10 cellular contexts compared by ENCODE assay signal in the genomic region with DNA sequence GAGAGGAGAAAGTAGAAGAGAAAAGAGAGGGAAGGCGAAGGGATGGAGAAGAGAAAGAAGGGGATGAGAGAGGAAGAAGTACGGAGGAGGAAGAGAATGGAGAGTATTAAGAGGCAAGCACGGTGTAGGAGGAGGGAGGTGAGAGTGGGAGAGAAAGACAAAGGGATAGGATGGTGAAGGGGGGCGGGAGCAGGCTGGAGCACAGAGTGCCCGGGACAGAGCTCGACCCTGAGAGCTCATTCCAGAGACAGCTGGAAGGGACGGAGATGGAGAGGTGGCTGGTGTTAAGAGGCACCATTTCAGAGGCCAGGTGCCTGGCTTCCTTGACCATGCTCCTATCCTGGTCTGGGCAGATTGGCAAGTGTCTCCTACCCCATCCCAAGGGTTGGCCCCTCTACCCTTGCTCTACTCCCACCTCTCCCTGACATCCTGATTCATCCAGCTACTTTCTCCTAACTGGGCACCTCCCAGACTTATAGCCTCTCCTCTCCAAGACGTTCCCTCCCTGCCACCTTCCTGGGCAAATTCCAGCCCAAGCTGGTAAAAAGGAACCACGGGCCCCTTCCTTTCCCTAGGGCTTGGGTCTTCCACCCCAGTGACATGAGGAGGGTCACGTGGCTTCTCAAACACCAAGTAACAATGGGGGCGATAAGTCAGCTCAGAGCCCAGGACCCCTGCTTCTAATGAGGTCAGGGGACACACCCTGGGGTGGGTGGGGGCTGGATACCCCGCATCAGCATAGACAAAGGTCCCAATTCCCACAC. TPM values are rescaled to one million over a fixed set of nuclear protein-coding genes. Genes with fewer than 3 reads are reported as not detected.
DNase-seq lines count a peak whose midpoint lies in the region; ATAC-seq and TF ChIP-seq lines count a peak whose summit lies in the region.
"Had no signal": no experiment of that assay in that cellular context is flagged by ENCODE, and none has a peak within 500 bp of the region (broad histone marks: within the 10 kb centered on the region; RNA-seq: fewer than 3 reads in every experiment).

No MANE protein-coding gene starts in this region.

- no peak for TF ChIP-seq CTCF in AG04449 (IDR thresholded peaks at IDR 0.05; ENCODE audit: insufficient read depth, low read length, missing control alignments)
- no peak for TF ChIP-seq CTCF in cardiac fibroblast (IDR thresholded peaks at IDR 0.05; ENCODE audit: low read depth, low read length)

- H3K9ac ChIP-seq in HUES64 (ENCODE audit: low read depth, low read length): no peak overlapping the region
- H3K9ac ChIP-seq in mucosa of stomach (ENCODE audit: low read length): peak overlapping the region; percentile 69

- CTCF ChIA-PET in AG04449 (lab: Yijun Ruan, JAX): interaction anchor here (2.3 to 4.1 kb wide), 5 partner anchors 8 to 154 kb away, joined by 6 to 20 read pairs (median 17); a partner anchor contains a TSS

- H3K9me3 ChIP-seq in HUES64 (ENCODE audit: insufficient read depth, low read depth, low read length) (no peaks in the 10 kb centered on the region), mucosa of stomach (ENCODE audit: control insufficient read depth, low read length) (no peaks in the 10 kb centered on the region)

- 21% methylated on average over 11 of the region's 12 CpGs for WGBS in HUES64

- H3K4me3 ChIP-seq in AG04449 (ENCODE audit: low read depth, low read length) (peak overlapping the region; percentile 80), HUES64 (ENCODE audit: low read length) (peak overlapping the region; percentile 81), cardiac fibroblast (replicated peaks in 1 of 2; ENCODE audit: low read depth in 2 of 2, low read length in 2 of 2) (peak overlapping the region; percentile 74 to 81), mucosa of stomach (ENCODE audit: low read length) (peak overlapping the region; percentile 56)

- no peak for DNase-seq in AG04449 (ENCODE audit: low read depth, low spot score)
- DNase-seq in cardiac fibroblast (ENCODE audit: low read depth in 2 of 2): no peak
- DNase-seq in SKM-1 (lab: John Stamatoyannopoulos, UW; ENCODE audit: unreplicated experiment): no peak
- DNase-seq: GF-D8, NCI-H748 treated with DMSO at 0.1 percent for 48 hours had no signal

- no peak for ATAC-seq in GM18517 (IDR thresholded peaks at IDR 0.05; ENCODE audit: unreplicated experiment)
- ATAC-seq in GM19395 (IDR thresholded peaks at IDR 0.05; ENCODE audit: unreplicated experiment): no peak
- no peak for ATAC-seq in HG02884 (IDR thresholded peaks at IDR 0.05; ENCODE audit: unreplicated experiment)

- H3K27ac ChIP-seq in HUES64 (ENCODE audit: low read depth, low read length): no peak overlapping the region

- H3K27me3 ChIP-seq in HUES64 (ENCODE audit: insufficient read depth, low read length) (peaks cover 8% of the 10 kb centered on the region), mucosa of stomach (ENCODE audit: control insufficient read depth, insufficient read depth, low read length) (no peaks in the 10 kb centered on the region)

- POLR2A ChIA-PET in AG04449 (lab: Yijun Ruan, JAX): interaction anchor here (0.7 kb wide), 1 partner anchor 50 kb away, joined by 3 read pairs; no protein-coding TSS in a partner anchor

- H3K36me3 ChIP-seq in HUES64 (ENCODE audit: insufficient read depth, low read length) (peaks cover 40% of the 10 kb centered on the region), mucosa of stomach (ENCODE audit: control insufficient read depth, insufficient read depth, low read length) (no peaks in the 10 kb centered on the region)

- H3K4me1 ChIP-seq in HUES64 (ENCODE audit: insufficient read depth, low read length) (peaks cover 10% of the 10 kb centered on the region), mucosa of stomach (ENCODE audit: control insufficient read depth, insufficient read depth, low read length) (peaks cover 20% of the 10 kb centered on the region)

RNA-seq across cellular contexts. Expression of a gene that starts 1.2 kb away (rescaled TPM):
- polyA plus RNA-seq in HUES64 (2013, experiment 1 of 2): 9.1 TPM
- 8.7 TPM for polyA plus RNA-seq in HUES64 (2013, experiment 2 of 2)

RNA-seq across cellular contexts. Expression of a gene that starts 1.3 kb away (rescaled TPM):
- 108 TPM for polyA plus RNA-seq in HUES64 (2013, experiment 1 of 2)
- 107 TPM for polyA plus RNA-seq in HUES64 (2013, experiment 2 of 2)

RNA-seq across cellular contexts. Expression of a gene that starts 17.8 kb away (rescaled TPM):
- 0.80 TPM for polyA plus RNA-seq in HUES64 (2013, experiment 1 of 2)
- 1.6 TPM for polyA plus RNA-seq in HUES64 (2013, experiment 2 of 2)

RNA-seq across cellular contexts. Expression of a gene that starts 19.6 kb away (rescaled TPM):
- 4.7 TPM for polyA plus RNA-seq in HUES64 (2013, experiment 1 of 2)
- polyA plus RNA-seq in HUES64 (2013, experiment 2 of 2): 5.3 TPM

RNA-seq across cellular contexts. Expression of a gene that starts 22.9 kb away (rescaled TPM):
- 11.5 TPM for polyA plus RNA-seq in HUES64 (2013, experiment 1 of 2)
- 12.2 TPM for polyA plus RNA-seq in HUES64 (2013, experiment 2 of 2)
